Comparison of ENCODE assay signal across 10 cellular contexts in the genomic region with DNA sequence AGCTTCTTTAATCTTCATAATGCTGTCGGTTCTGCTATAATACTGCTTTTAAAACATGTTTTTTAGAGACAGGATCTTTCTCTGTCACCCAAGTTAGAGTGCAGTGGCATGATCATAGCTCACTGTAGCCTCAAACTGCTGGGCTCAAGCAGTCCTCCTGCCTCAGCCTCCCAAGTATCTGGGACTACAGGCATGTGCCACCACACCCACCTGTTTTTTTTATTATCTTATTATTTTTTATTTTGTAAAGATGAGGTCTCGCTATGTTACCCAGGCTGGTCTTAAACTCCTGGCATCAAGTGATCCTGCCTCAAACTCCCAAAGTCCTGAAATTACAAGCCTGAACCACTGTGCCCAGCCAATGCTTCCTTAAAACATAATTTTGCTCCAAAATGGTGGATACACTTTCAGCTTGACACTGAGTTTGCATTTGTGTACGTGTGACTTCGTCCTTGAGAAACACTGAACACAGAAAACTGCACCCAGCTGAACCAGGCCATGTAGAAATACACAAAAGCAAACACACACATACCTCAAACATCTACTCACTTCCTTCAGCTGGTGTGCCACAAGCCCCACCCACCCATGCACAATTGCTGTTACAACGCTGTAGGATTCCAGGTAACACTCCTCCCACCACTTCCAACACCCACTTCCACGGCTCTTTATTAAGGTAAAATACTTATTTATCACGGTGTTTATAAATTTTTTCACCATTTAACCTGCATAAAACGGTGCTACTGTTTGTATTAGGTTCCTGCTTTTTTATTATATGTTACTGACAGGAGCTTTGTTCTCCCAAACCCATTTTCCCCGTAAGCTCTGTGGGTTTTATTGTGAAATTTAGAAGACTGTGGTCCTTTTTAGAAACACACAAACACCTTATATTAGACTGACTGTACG.
DNase-seq lines count a peak whose midpoint lies in the region; ATAC-seq, FAIRE-seq and TF ChIP-seq lines count a peak whose summit lies in the region.
"Had no signal": no experiment of that assay in that cellular context is flagged by ENCODE, and none has a peak within 500 bp of the region (broad histone marks: within the 10 kb centered on the region; RNA-seq: fewer than 3 reads in every experiment).

No MANE protein-coding gene starts in this region.

- H3K36me3 ChIP-seq in astrocyte (ENCODE audit: insufficient read depth, low read length): no peaks in the 10 kb centered on the region
- H3K36me3 ChIP-seq in mesenchymal stem cell (ENCODE audit: control insufficient read depth in 1 of 2, insufficient read depth in 2 of 2, low read depth in 1 of 2, low read length in 2 of 2): no peaks in the 10 kb centered on the region

- H3K36me3 Mint-ChIP-seq in CD4-positive, alpha-beta T cell (ENCODE audit: low read depth): no peaks in the 10 kb centered on the region
- no peaks in the 10 kb centered on the region for H3K36me3 Mint-ChIP-seq in astrocyte (ENCODE audit: low read depth, unreplicated experiment)
- H3K36me3 Mint-ChIP-seq: activated naive CD8-positive, alpha-beta T cell had no signal

- POLR2A ChIA-PET in CD4-positive, alpha-beta T cell (lab: Charles Lee): interaction anchor here (1.3 to 1.5 kb wide), 2 partner anchors 15 to 130 kb away, joined by 3 read pairs; no protein-coding TSS in a partner anchor

- no peaks in the 10 kb centered on the region for H3K79me1 ChIP-seq in mesenchymal stem cell (replicated peaks; ENCODE audit: low read length, poor library complexity, severe bottlenecking)

- no peak overlapping the region for H3K14ac ChIP-seq in mesenchymal stem cell (ENCODE audit: low read length in 2 of 2)

- peak overlapping the region; percentile 37 for H3K4me3 Mint-ChIP-seq in CD4-positive, alpha-beta T cell
- no peak overlapping the region for H3K4me3 Mint-ChIP-seq in astrocyte (ENCODE audit: unreplicated experiment)
- H3K4me3 Mint-ChIP-seq: activated naive CD8-positive, alpha-beta T cell had no signal

- H3K9ac ChIP-seq in astrocyte (ENCODE audit: low read length) (no peak overlapping the region), mesenchymal stem cell (ENCODE audit: low read length) (no peak overlapping the region)

- H2AK5ac ChIP-seq in mesenchymal stem cell (ENCODE audit: low read length, severe bottlenecking): no peak overlapping the region

- H3K27me3 ChIP-seq in CD4-positive, alpha-beta T cell (ENCODE audit: control insufficient read depth, insufficient read depth, low read length): no peaks in the 10 kb centered on the region
- H3K27me3 ChIP-seq in astrocyte (ENCODE audit: insufficient read depth, low read length): no peaks in the 10 kb centered on the region
- H3K27me3 ChIP-seq in mesenchymal stem cell (ENCODE audit: control insufficient read depth in 1 of 2, insufficient read depth in 1 of 2, low read length in 2 of 2): no peaks in the 10 kb centered on the region

- H3K9me3 Mint-ChIP-seq in CD4-positive, alpha-beta T cell: no peaks in the 10 kb centered on the region
- H3K9me3 Mint-ChIP-seq in astrocyte (ENCODE audit: unreplicated experiment): no peaks in the 10 kb centered on the region

- H4K20me1 ChIP-seq in astrocyte (ENCODE audit: insufficient read depth, low read length): no peaks in the 10 kb centered on the region

- H2AFZ ChIP-seq in astrocyte (ENCODE audit: low read depth, low read length) (peak overlapping the region; percentile 9), mesenchymal stem cell (ENCODE audit: low read depth, low read length) (no peak overlapping the region)

- H2BK15ac ChIP-seq in mesenchymal stem cell (ENCODE audit: low read depth, poor library complexity, severe bottlenecking): no peak overlapping the region

- no peak overlapping the region for H2BK120ac ChIP-seq in mesenchymal stem cell (ENCODE audit: low read depth, low read length)

- peak; percentile 13 for FAIRE-seq in astrocyte (lab: Jason Lieb, UNC)

- H3K4me2 ChIP-seq in astrocyte (ENCODE audit: low read length): peak overlapping the region; percentile 2
- no peak overlapping the region for H3K4me2 ChIP-seq in mesenchymal stem cell (ENCODE audit: low read length, poor library complexity, severe bottlenecking)

- H3K79me2 ChIP-seq in astrocyte (ENCODE audit: insufficient read depth, low read length): no peaks in the 10 kb centered on the region

- no peak overlapping the region for H3K23ac ChIP-seq in mesenchymal stem cell (ENCODE audit: low read length in 2 of 2)

- ATAC-seq in CD4-positive, alpha-beta T cell (ENCODE audit: poor library complexity): peak; percentile 24
- ATAC-seq in HG03139 (IDR thresholded peaks at IDR 0.05; ENCODE audit: unreplicated experiment) (no peak), GM18520 (IDR thresholded peaks at IDR 0.05; ENCODE audit: unreplicated experiment) (no peak)

- peak in 3 of 10 experiments; percentile 3 to 20 (median 11) for DNase-seq in CD4-positive, alpha-beta T cell
- DNase-seq in NCI-H2196 (lab: John Stamatoyannopoulos, UW; ENCODE audit: unreplicated experiment) (peak; percentile 77), astrocyte (ENCODE audit: low read depth) (peak; percentile 90), mesenchymal stem cell (peak; percentile 84), GM10266 (ENCODE audit: extremely low spot score) (no peak)
- DNase-seq in activated CD4-positive, CD25-positive, alpha-beta regulatory T cell (lab: John Stamatoyannopoulos, UW): no peak
- DNase-seq: glutamatergic neuron had no signal

- CTCF ChIA-PET in CD4-positive, alpha-beta T cell (lab: Charles Lee): interaction anchor here (1.0 kb wide), 1 partner anchor 304 kb away, joined by 4 read pairs; no protein-coding TSS in a partner anchor

- no peak overlapping the region for H4K91ac ChIP-seq in mesenchymal stem cell (ENCODE audit: low read length)

- no peak for TF ChIP-seq CTCF in CD4-positive, alpha-beta T cell (IDR thresholded peaks at IDR 0.05)
- TF ChIP-seq CTCF in astrocyte (IDR thresholded peaks at IDR 0.05; ENCODE audit: insufficient read depth, low read depth, low read length): no peak
- TF ChIP-seq CTCF in GM10266 (IDR thresholded peaks at IDR 0.05; ENCODE audit: control insufficient read depth, insufficient read depth, low read depth, missing control alignments): no peak

- H3K27ac Mint-ChIP-seq in CD4-positive, alpha-beta T cell: peak overlapping the region; percentile 24
- H3K27ac Mint-ChIP-seq in astrocyte (ENCODE audit: unreplicated experiment): peak overlapping the region; percentile 36
- H3K27ac Mint-ChIP-seq: activated naive CD8-positive, alpha-beta T cell had no signal

- no peak overlapping the region for H2BK5ac ChIP-seq in mesenchymal stem cell (ENCODE audit: low read depth, low read length, poor library complexity, severe bottlenecking)

- no peak overlapping the region for H3K27ac ChIP-seq in CD4-positive, alpha-beta T cell (ENCODE audit: low read depth, low read length)
- H3K27ac ChIP-seq in astrocyte (ENCODE audit: low read depth, low read length) (no peak overlapping the region), mesenchymal stem cell (ENCODE audit: low read length, poor library complexity, severe bottlenecking) (no peak overlapping the region)

- H3K4me1 ChIP-seq in astrocyte (ENCODE audit: insufficient read depth, low read length) (peaks cover 14% of the 10 kb centered on the region), mesenchymal stem cell (ENCODE audit: control insufficient read depth, insufficient read depth, low read depth, low read length) (no peaks in the 10 kb centered on the region)

- peak overlapping the region in 1 of 2 experiments; percentile 74 for H3K4ac ChIP-seq in mesenchymal stem cell (ENCODE audit: low read depth in 1 of 2, low read length in 2 of 2)

- intact Hi-C loops in CD4-positive, alpha-beta T cell (cut with DNase I, micrococcal nuclease): no loop called here

- no peak overlapping the region for H3K4me3 ChIP-seq in astrocyte (ENCODE audit: insufficient read depth, low read depth, low read length)
- no peak overlapping the region for H3K4me3 ChIP-seq in mesenchymal stem cell (ENCODE audit: insufficient read depth in 1 of 2, low read depth in 1 of 2, low read length in 2 of 2)

- WGBS in mesenchymal stem cell: 44% methylated on average over 6 of the region's 10 CpGs

- H2BK12ac ChIP-seq in mesenchymal stem cell (ENCODE audit: low read length in 2 of 2): peak overlapping the region in 1 of 2 experiments; percentile 43

- H4K8ac ChIP-seq in mesenchymal stem cell (ENCODE audit: low read length): peak overlapping the region; percentile 75

- H3K27me3 Mint-ChIP-seq in CD4-positive, alpha-beta T cell: no peaks in the 10 kb centered on the region
- peaks cover 4% of the 10 kb centered on the region for H3K27me3 Mint-ChIP-seq in astrocyte (ENCODE audit: low read depth, unreplicated experiment)
- H3K27me3 Mint-ChIP-seq: activated naive CD8-positive, alpha-beta T cell had no signal

- peaks cover 28% of the 10 kb centered on the region for H3K4me1 Mint-ChIP-seq in CD4-positive, alpha-beta T cell (ENCODE audit: low read depth)
- H3K4me1 Mint-ChIP-seq in astrocyte (ENCODE audit: low read depth, unreplicated experiment): peaks cover 5% of the 10 kb centered on the region

- no peaks in the 10 kb centered on the region for H3K9me3 ChIP-seq in CD4-positive, alpha-beta T cell (ENCODE audit: control insufficient read depth, low read length)
- H3K9me3 ChIP-seq in astrocyte (ENCODE audit: insufficient read depth, low read depth, low read length): no peaks in the 10 kb centered on the region
- H3K9me3 ChIP-seq in mesenchymal stem cell (ENCODE audit: control insufficient read depth, low read length): no peaks in the 10 kb centered on the region

- peak overlapping the region; percentile 37 to 77 for H3K18ac ChIP-seq in mesenchymal stem cell (ENCODE audit: low read depth in 1 of 2, low read length in 2 of 2)

Comparison
In these comparisons a context has a peak if more than half of its experiments do, and no peak if none do; other contexts are left out.
1. DNase-seq: peak in NCI-H2196 (single experiment), astrocyte (single experiment) and mesenchymal stem cell (single experiment); none in GM10266 (single experiment) and activated CD4-positive, CD25-positive, alpha-beta regulatory T cell (0 of 4).